In the genomic region with DNA sequence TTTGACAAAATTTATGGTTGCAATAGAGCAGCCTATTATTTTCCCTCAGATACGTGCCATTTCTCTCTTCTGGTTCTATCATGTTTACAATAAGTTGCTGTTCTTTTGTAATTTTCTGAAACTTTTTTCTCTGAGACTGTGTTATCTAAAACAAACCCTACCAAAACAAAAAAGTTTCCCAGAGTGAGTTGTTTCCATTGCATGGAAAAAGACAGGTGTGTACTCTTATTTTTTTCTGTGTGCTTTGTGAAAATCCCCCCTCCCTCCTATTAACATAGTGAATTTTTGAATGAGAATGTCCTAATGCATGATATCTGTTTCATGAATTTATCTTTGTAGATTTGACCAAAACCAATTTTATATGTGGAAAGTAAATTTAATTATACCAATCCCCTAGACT, we compare ENCODE assay signal across 29 cellular contexts.
"Had no signal": no experiment of that assay in that cellular context is flagged by ENCODE, and none has a peak within 500 bp of the region (broad histone marks: within the 10 kb centered on the region; RNA-seq: fewer than 3 reads in every experiment).

No MANE protein-coding gene starts in this region.

- H3K27ac ChIP-seq: stomach, suprapubic skin, testis, thoracic aorta, thyroid gland, tibial artery, tibial nerve, transverse colon, upper lobe of left lung, upper lobe of right lung, vagina had no signal

- H3K4me1 ChIP-seq: stomach, thyroid gland, transverse colon, uterus had no signal

- H3K9me3 Mint-ChIP-seq: stimulated activated effector memory CD8-positive, alpha-beta T cell treated with anti-CD3 and anti-CD28 coated beads, Interleukin-12 subunit alpha, Interleukin-12 subunit beta, amount 100 ng/mL, for 72 hours; stimulated activated memory B cell treated with anti-CD40 and anti-IgM and Interleukin-4, amounts not matched to agents 10 μg/mL and 1 μg/mL and 100 μg/mL, for 72 hours; stimulated activated naive B cell treated with anti-CD40 and anti-IgM and Interleukin-4, amounts not matched to agents 10 μg/mL and 1 μg/mL and 100 μg/mL, for 72 hours; stimulated activated naive CD8-positive, alpha-beta T cell treated with anti-CD3 and anti-CD28 coated beads, Interleukin-15, amount 100 ng/mL, for 72 hours; type B pancreatic cell had no signal

- H3K27ac Mint-ChIP-seq: stimulated activated effector memory CD8-positive, alpha-beta T cell treated with anti-CD3 and anti-CD28 coated beads, Interleukin-12 subunit alpha, Interleukin-12 subunit beta, amount 100 ng/mL, for 72 hours; stimulated activated memory B cell treated with anti-CD40 and anti-IgM and Interleukin-4, amounts not matched to agents 10 μg/mL and 1 μg/mL and 100 μg/mL, for 72 hours; stimulated activated naive B cell treated with anti-CD40 and anti-IgM and Interleukin-4, amounts not matched to agents 10 μg/mL and 1 μg/mL and 100 μg/mL, for 72 hours; stimulated activated naive CD8-positive, alpha-beta T cell treated with anti-CD3 and anti-CD28 coated beads, Interleukin-15, amount 100 ng/mL, for 72 hours; stimulated activated naive CD8-positive, alpha-beta T cell treated with anti-CD3 and anti-CD28 coated beads, Interleukin-15, Interleukin-2, amounts not matched to agents 100 ng/mL and 50 ng/mL, for 24 hours; type B pancreatic cell had no signal

- FAIRE-seq: urothelium cell line had no signal

- DNase-seq: stimulated activated CD4-positive, alpha-beta T cell treated with anti-CD3 and anti-CD28 coated beads, Interleukin-2, amount 100 ng/mL, for 48 hours; stimulated activated CD4-positive, alpha-beta T cell treated with anti-CD3 and anti-CD28 coated beads, Interleukin-4, amount 100 ng/mL, for 1 hour; stimulated activated CD4-positive, alpha-beta T cell treated with anti-CD3 and anti-CD28 coated beads, Interleukin-4, amount 100 ng/mL, for 24 hours; stimulated activated CD4-positive, alpha-beta T cell treated with anti-CD3 and anti-CD28 coated beads, Interleukin-4, amount 100 ng/mL, for 4 hours; stimulated activated CD8-positive, alpha-beta memory T cell treated with anti-CD3 and anti-CD28 coated beads, Interleukin-4, amount 100 ng/mL, for 48 hours; stimulated activated naive B cell treated with anti-CD40 and anti-IgM and Interleukin-4, amounts not matched to agents 10 μg/mL and 1 μg/mL and 100 μg/mL, for 72 hours; stimulated activated naive CD4-positive, alpha-beta T cell; stimulated activated naive CD4-positive, alpha-beta T cell treated with Interleukin-2 at 50 U/mL for 16 hours; stimulated activated naive CD8-positive, alpha-beta T cell treated with anti-CD3 and anti-CD28 coated beads, Interleukin-15, amount 100 ng/mL, for 72 hours; stimulated activated naive CD8-positive, alpha-beta T cell treated with anti-CD3 and anti-CD28 coated beads, Interleukin-15, Interleukin-2, amounts not matched to agents 100 U/mL and 50 U/mL, for 24 hours; stomach; substantia nigra; testis; thyroid gland; tibial artery; transverse colon; trophoblast cell; upper lobe of right lung; uterus had no signal

- H3K4me3 Mint-ChIP-seq: stimulated activated effector memory CD8-positive, alpha-beta T cell treated with anti-CD3 and anti-CD28 coated beads, Interleukin-12 subunit alpha, Interleukin-12 subunit beta, amount 100 ng/mL, for 72 hours; stimulated activated memory B cell treated with anti-CD40 and anti-IgM and Interleukin-4, amounts not matched to agents 10 μg/mL and 1 μg/mL and 100 μg/mL, for 72 hours; stimulated activated naive B cell treated with anti-CD40 and anti-IgM and Interleukin-4, amounts not matched to agents 10 μg/mL and 1 μg/mL and 100 μg/mL, for 72 hours; stimulated activated naive CD8-positive, alpha-beta T cell treated with anti-CD3 and anti-CD28 coated beads, Interleukin-15, amount 100 ng/mL, for 72 hours; stimulated activated naive CD8-positive, alpha-beta T cell treated with anti-CD3 and anti-CD28 coated beads, Interleukin-15, Interleukin-2, amounts not matched to agents 100 ng/mL and 50 ng/mL, for 24 hours; type B pancreatic cell had no signal

- H3K36me3 Mint-ChIP-seq: stimulated activated effector memory CD8-positive, alpha-beta T cell treated with anti-CD3 and anti-CD28 coated beads, Interleukin-12 subunit alpha, Interleukin-12 subunit beta, amount 100 ng/mL, for 72 hours; type B pancreatic cell had no signal

- ATAC-seq: stimulated activated effector memory CD8-positive, alpha-beta T cell treated with anti-CD3 and anti-CD28 coated beads, Interleukin-12 subunit alpha, Interleukin-12 subunit beta, amount 100 ng/mL, for 72 hours; stimulated activated memory B cell treated with anti-CD40 and anti-IgM and Interleukin-4, amounts not matched to agents 10 μg/mL and 1 μg/mL and 100 μg/mL, for 72 hours; stimulated activated naive B cell treated with anti-CD40 and anti-IgM and Interleukin-4, amounts not matched to agents 10 μg/mL and 1 μg/mL and 100 μg/mL, for 72 hours; stimulated activated naive CD8-positive, alpha-beta T cell treated with anti-CD3 and anti-CD28 coated beads, Interleukin-15, amount 100 ng/mL, for 72 hours; stimulated activated naive CD8-positive, alpha-beta T cell treated with anti-CD3 and anti-CD28 coated beads, Interleukin-15, Interleukin-2, amounts not matched to agents 100 U/mL and 50 U/mL, for 24 hours; upper lobe of right lung had no signal

- H3K27me3 Mint-ChIP-seq: stimulated activated memory B cell treated with anti-CD40 and anti-IgM and Interleukin-4, amounts not matched to agents 10 μg/mL and 1 μg/mL and 100 μg/mL, for 72 hours; stimulated activated naive B cell treated with anti-CD40 and anti-IgM and Interleukin-4, amounts not matched to agents 10 μg/mL and 1 μg/mL and 100 μg/mL, for 72 hours; stimulated activated naive CD8-positive, alpha-beta T cell treated with anti-CD3 and anti-CD28 coated beads, Interleukin-15, amount 100 ng/mL, for 72 hours; stimulated activated naive CD8-positive, alpha-beta T cell treated with anti-CD3 and anti-CD28 coated beads, Interleukin-15, Interleukin-2, amounts not matched to agents 100 ng/mL and 50 ng/mL, for 24 hours; type B pancreatic cell had no signal

- H3K4me3 ChIP-seq: stomach, suprapubic skin, testis, thoracic aorta, thyroid gland, tibial artery, tibial nerve, transverse colon, upper lobe of left lung, upper lobe of right lung, uterus, vagina had no signal

- H3K27me3 ChIP-seq: stomach, suprapubic skin, testis, thyroid gland, tibial artery, tibial nerve, transverse colon, upper lobe of left lung, upper lobe of right lung, uterus, vagina had no signal

- H3K36me3 ChIP-seq: stomach, suprapubic skin, thoracic aorta, thyroid gland, tibial artery, tibial nerve, transverse colon, upper lobe of left lung, upper lobe of right lung, uterus, vagina had no signal

- H3K4me1 Mint-ChIP-seq: stimulated activated effector memory CD8-positive, alpha-beta T cell treated with anti-CD3 and anti-CD28 coated beads, Interleukin-12 subunit alpha, Interleukin-12 subunit beta, amount 100 ng/mL, for 72 hours; stimulated activated naive CD8-positive, alpha-beta T cell treated with anti-CD3 and anti-CD28 coated beads, Interleukin-15, amount 100 ng/mL, for 72 hours had no signal

- H3K9me3 ChIP-seq: stomach, suprapubic skin, testis, thoracic aorta, thyroid gland, tibial artery, tibial nerve, transverse colon, upper lobe of left lung, upper lobe of right lung, uterus, vagina had no signal
